13 cellular contexts compared by ENCODE assay signal in the genomic region with DNA sequence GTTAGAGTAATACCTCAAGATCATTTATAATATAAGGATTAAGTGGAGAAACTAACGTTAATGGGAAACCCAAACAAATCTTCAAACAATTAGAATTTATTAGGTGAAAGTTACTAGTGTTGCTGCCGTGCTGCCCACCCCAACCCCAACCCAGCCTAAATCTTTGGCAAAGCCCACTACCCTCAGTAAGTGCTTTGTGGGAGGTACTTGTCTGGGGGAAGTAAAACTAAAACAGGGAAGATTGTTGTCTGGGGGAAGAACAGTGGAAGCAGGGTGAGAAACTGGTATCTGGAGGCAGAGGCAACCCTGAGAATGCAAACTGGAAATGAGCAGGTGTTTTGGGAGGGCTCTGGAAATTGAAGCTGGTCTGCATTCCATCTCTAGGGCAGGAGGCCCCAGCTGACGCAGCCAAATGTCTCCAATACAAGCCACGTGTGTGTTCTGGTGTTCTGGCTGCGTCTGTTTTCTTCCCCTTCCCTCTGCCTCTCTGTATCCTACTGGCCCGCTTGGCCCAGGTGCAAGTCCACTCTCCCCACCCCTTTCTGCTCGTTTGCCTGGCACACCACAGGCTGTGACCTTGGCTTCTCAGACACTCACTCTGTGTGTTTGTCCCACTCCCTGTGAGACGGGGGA. TPM values are rescaled to one million over a fixed set of nuclear protein-coding genes. Genes with fewer than 3 reads are reported as not detected.
DNase-seq lines count a peak whose midpoint lies in the region; FAIRE-seq and TF ChIP-seq lines count a peak whose summit lies in the region.
"Had no signal": no experiment of that assay in that cellular context is flagged by ENCODE, and none has a peak within 500 bp of the region (broad histone marks: within the 10 kb centered on the region; RNA-seq: fewer than 3 reads in every experiment).

No MANE protein-coding gene starts in this region.

- H3K36me3 Mint-ChIP-seq in astrocyte (ENCODE audit: low read depth, unreplicated experiment): peaks cover 45% of the 10 kb centered on the region
- H3K36me3 Mint-ChIP-seq: IgD-negative memory B cell had no signal

- no peak overlapping the region for H2AFZ ChIP-seq in astrocyte (ENCODE audit: low read depth, low read length)

- H3K4me1 Mint-ChIP-seq in astrocyte (ENCODE audit: low read depth, unreplicated experiment): peaks cover 40% of the 10 kb centered on the region

- no peak overlapping the region for H3K27ac ChIP-seq in astrocyte (ENCODE audit: low read depth, low read length)
- H3K27ac ChIP-seq: transverse colon had no signal

- peak; percentile 28 for DNase-seq in activated effector memory CD4-positive, alpha-beta T cell treated with anti-CD3 and anti-CD28 coated beads, Interleukin-2, amount 50 U/mL, for 16 hours
- DNase-seq in activated effector memory CD4-positive, alpha-beta T cell treated with Interleukin-2 at 50 U/mL for 16 hours: no peak
- DNase-seq in astrocyte (ENCODE audit: low read depth): no peak
- peak; percentile 12 for DNase-seq in medulla oblongata (ENCODE audit: extremely low spot score)
- no peak for DNase-seq in urothelium cell line (ENCODE audit: low spot score)
- no peak for DNase-seq in NCI-H146 treated with DMSO at 0.1 percent for 48 hours (lab: John Stamatoyannopoulos, UW; ENCODE audit: unreplicated experiment)
- DNase-seq in stimulated activated CD4-positive, alpha-beta T cell treated with anti-CD3 and anti-CD28 coated beads, Interleukin-1b, Interleukin-23, amount 100 ng/mL, for 48 hours: no peak
- no peak for DNase-seq in activated CD4-positive, alpha-beta T cell treated with anti-CD3 and anti-CD28 coated beads for 4 hours
- DNase-seq: NCI-H526 treated with DMSO at 0.1 percent for 48 hours; stimulated activated CD4-positive, alpha-beta T cell treated with anti-CD3 and anti-CD28 coated beads, Interleukin-12 subunit alpha, Interleukin-12 subunit beta, amount 100 ng/mL, for 4 hours; transverse colon had no signal

- H3K9me3 ChIP-seq in astrocyte (ENCODE audit: insufficient read depth, low read depth, low read length): no peaks in the 10 kb centered on the region
- H3K9me3 ChIP-seq: transverse colon had no signal

- H3K9ac ChIP-seq in astrocyte (ENCODE audit: low read length): no peak overlapping the region

- H3K36me3 ChIP-seq in astrocyte (ENCODE audit: insufficient read depth, low read length): peaks cover 26% of the 10 kb centered on the region
- H3K36me3 ChIP-seq: transverse colon had no signal

- peaks cover 24% of the 10 kb centered on the region for H3K4me1 ChIP-seq in astrocyte (ENCODE audit: insufficient read depth, low read length)

- H3K4me3 Mint-ChIP-seq in astrocyte (ENCODE audit: unreplicated experiment): no peak overlapping the region
- H3K4me3 Mint-ChIP-seq: IgD-negative memory B cell had no signal

- no peak for TF ChIP-seq CTCF in astrocyte (IDR thresholded peaks at IDR 0.05; ENCODE audit: insufficient read depth, low read depth, low read length)

- no peak for FAIRE-seq in astrocyte (lab: Jason Lieb, UNC)
- FAIRE-seq in urothelium cell line (lab: Jason Lieb, UNC): peak; percentile 67
- FAIRE-seq: D721Med had no signal

- H3K4me3 ChIP-seq in astrocyte (ENCODE audit: insufficient read depth, low read depth, low read length): no peak overlapping the region
- H3K4me3 ChIP-seq: transverse colon had no signal

- H4K20me1 ChIP-seq in astrocyte (ENCODE audit: insufficient read depth, low read length): peaks cover 2% of the 10 kb centered on the region

- H3K4me2 ChIP-seq in astrocyte (ENCODE audit: low read length): no peak overlapping the region

- no peaks in the 10 kb centered on the region for H3K9me3 Mint-ChIP-seq in astrocyte (ENCODE audit: unreplicated experiment)
- H3K9me3 Mint-ChIP-seq: IgD-negative memory B cell had no signal

- H3K27ac Mint-ChIP-seq in astrocyte (ENCODE audit: unreplicated experiment): peak overlapping the region; percentile 4
- H3K27ac Mint-ChIP-seq: IgD-negative memory B cell had no signal

- H3K27me3 ChIP-seq in astrocyte (ENCODE audit: insufficient read depth, low read length): no peaks in the 10 kb centered on the region
- H3K27me3 ChIP-seq: transverse colon had no signal

- no peaks in the 10 kb centered on the region for H3K79me2 ChIP-seq in astrocyte (ENCODE audit: insufficient read depth, low read length)

- H3K27me3 Mint-ChIP-seq in astrocyte (ENCODE audit: low read depth, unreplicated experiment): no peaks in the 10 kb centered on the region

RNA-seq across cellular contexts. Expression of a gene that starts 32.7 kb away (rescaled TPM):
- total RNA-seq in astrocyte: 38.6 and 49.5 TPM in 2 replicates

Comparison
In these comparisons a context has a peak if more than half of its experiments do, and no peak if none do; other contexts are left out.
1. DNase-seq: peak in activated effector memory CD4-positive, alpha-beta T cell treated with anti-CD3 and anti-CD28 coated beads, Interleukin-2, amount 50 U/mL, for 16 hours (single experiment) and medulla oblongata (single experiment); none in activated effector memory CD4-positive, alpha-beta T cell treated with Interleukin-2 at 50 U/mL for 16 hours (single experiment), astrocyte (single experiment), urothelium cell line (single experiment), NCI-H146 treated with DMSO at 0.1 percent for 48 hours (single experiment), stimulated activated CD4-positive, alpha-beta T cell treated with anti-CD3 and anti-CD28 coated beads, Interleukin-1b, Interleukin-23, amount 100 ng/mL, for 48 hours (single experiment) and activated CD4-positive, alpha-beta T cell treated with anti-CD3 and anti-CD28 coated beads for 4 hours (0 of 2).